Comparison of ENCODE assay signal across 16 cellular contexts in genomic region chr5:177416334-177416733, GRCh38. TPM values are rescaled to one million over a fixed set of nuclear protein-coding genes. Genes with fewer than 3 reads are reported as not detected.
DNase-seq lines count a peak whose midpoint lies in the region; ATAC-seq and TF ChIP-seq lines count a peak whose summit lies in the region.
"Had no signal": no experiment of that assay in that cellular context is flagged by ENCODE, and none has a peak within 500 bp of the region (broad histone marks: within the 10 kb centered on the region; RNA-seq: fewer than 3 reads in every experiment).

No MANE protein-coding gene starts in this region.

- no peak for ATAC-seq in HG02970 (IDR thresholded peaks at IDR 0.05; ENCODE audit: low FRiP score, unreplicated experiment)
- no peak for ATAC-seq in WTC11
- ATAC-seq in HG02588 (IDR thresholded peaks at IDR 0.05; ENCODE audit: unreplicated experiment) = no peak

- peaks cover 44% of the 10 kb centered on the region for H3K27me3 Mint-ChIP-seq in WTC11 (ENCODE audit: low read depth)

- no peaks in the 10 kb centered on the region for H3K36me3 Mint-ChIP-seq in WTC11
- H3K36me3 Mint-ChIP-seq: neural progenitor cell had no signal

- no peak for TF ChIP-seq CTCF in epithelial cell of proximal tubule (conservative IDR thresholded peaks at IDR 0.05; ENCODE audit: low read depth, low read length)
- no peak for TF ChIP-seq CTCF in WTC11 (IDR thresholded peaks at IDR 0.05)

- H3K27ac ChIP-seq in ACC112 (ENCODE audit: low read depth, low read length) = peak overlapping the region; percentile 39; the same call in 1 of the 2 replicates
- H3K27ac ChIP-seq: KMS-11, neural progenitor cell had no signal

- H3K27me3 ChIP-seq in ACC112 (ENCODE audit: insufficient read depth, low read length) = no peaks in the 10 kb centered on the region

- H3K4me1 Mint-ChIP-seq in WTC11 = no peaks in the 10 kb centered on the region

- H3K4me1 ChIP-seq in ACC112 (ENCODE audit: control insufficient read depth, insufficient read depth, low read length, unreplicated experiment) = no peaks in the 10 kb centered on the region
- H3K4me1 ChIP-seq: neural progenitor cell had no signal

- H3K4me3 ChIP-seq in ACC112 (ENCODE audit: low read depth, low read length) (no peak overlapping the region), epithelial cell of proximal tubule (ENCODE audit: low read depth, low read length) (no peak overlapping the region)
- H3K4me3 ChIP-seq: neural progenitor cell had no signal

- H2AFZ ChIP-seq in ACC112 (ENCODE audit: low read length, unreplicated experiment) = no peak overlapping the region
- H2AFZ ChIP-seq: neural progenitor cell had no signal

- no peaks in the 10 kb centered on the region for H3K36me3 ChIP-seq in ACC112 (ENCODE audit: insufficient read depth, low read length)
- H3K36me3 ChIP-seq: neural progenitor cell had no signal

- no peak overlapping the region for H3K27ac Mint-ChIP-seq in WTC11
- H3K27ac Mint-ChIP-seq: neural progenitor cell had no signal

- CTCF ChIA-PET in WTC11 (lab: Charles Lee) = interaction anchor here (0.8 to 3.7 kb wide), 4 partner anchors 13 to 107 kb away, joined by 3 to 32 read pairs (median 8); no protein-coding TSS in a partner anchor

- no peaks in the 10 kb centered on the region for H3K9me3 Mint-ChIP-seq in WTC11
- H3K9me3 Mint-ChIP-seq: neural progenitor cell had no signal

- H3K4me3 Mint-ChIP-seq in WTC11 = no peak overlapping the region
- H3K4me3 Mint-ChIP-seq: neural progenitor cell had no signal

- DNase-seq in NCI-H226 = peak; percentile 41
- peak; percentile 32 for DNase-seq in epithelial cell of proximal tubule (ENCODE audit: low read depth)
- DNase-seq in lung microvascular endothelial cell (ENCODE audit: low read depth in 2 of 2) = peak; percentile 61 to 65
- DNase-seq in WTC11 (ENCODE audit: low spot score) = no peak
- DNase-seq in activated gamma-delta T cell (lab: John Stamatoyannopoulos, UW) = no peak
- DNase-seq: activated CD4-positive, CD25-positive, alpha-beta regulatory T cell; activated T-cell treated with anti-CD3 and anti-CD28 coated beads for 4 hours; glutamatergic neuron; NCI-H187; NCI-H748 treated with DMSO at 0.1 percent for 48 hours; SK-N-SH had no signal

- POLR2A ChIA-PET in WTC11 (lab: Charles Lee) = interaction anchor here (0.7 kb wide), 1 partner anchor 11 kb away, joined by 4 read pairs; no protein-coding TSS in a partner anchor

- no peaks in the 10 kb centered on the region for H3K79me2 ChIP-seq in ACC112 (ENCODE audit: control insufficient read depth, insufficient read depth, low read length, unreplicated experiment)

TF ChIP-seq in WTC11, 78 proteins besides CTCF, POLR2A, EP300 and RAD21 (continues in another document):
- no peak for TF ChIP-seq KAT7 (CRISPR knock-in tag; IDR thresholded peaks at IDR 0.05; ENCODE audit: borderline replicate concordance)
- no peak for TF ChIP-seq NFYB (CRISPR knock-in tag; conservative IDR thresholded peaks at IDR 0.05; ENCODE audit: low read depth)
- no peak for TF ChIP-seq ZBTB21 (CRISPR knock-in tag; IDR thresholded peaks at IDR 0.05; ENCODE audit: borderline replicate concordance)
- TF ChIP-seq ZNF263 (CRISPR knock-in tag; IDR thresholded peaks at IDR 0.05; ENCODE audit: low read depth) = no peak
- TF ChIP-seq ZSCAN18 (CRISPR knock-in tag; IDR thresholded peaks at IDR 0.05) = no peak
- no peak for TF ChIP-seq ZNF532 (CRISPR knock-in tag; IDR thresholded peaks at IDR 0.05; ENCODE audit: borderline replicate concordance)
- no peak for TF ChIP-seq FOXP4 (CRISPR knock-in tag; IDR thresholded peaks at IDR 0.05)
- TF ChIP-seq FOXJ3 (CRISPR knock-in tag; IDR thresholded peaks at IDR 0.05; ENCODE audit: borderline replicate concordance) = no peak
- TF ChIP-seq TEAD4 (CRISPR knock-in tag; IDR thresholded peaks at IDR 0.05) = no peak
- no peak for TF ChIP-seq ZNF138 (CRISPR knock-in tag; conservative IDR thresholded peaks at IDR 0.05)
- TF ChIP-seq USF1 (CRISPR knock-in tag; IDR thresholded peaks at IDR 0.05) = no peak
- no peak for TF ChIP-seq USF2 (CRISPR knock-in tag; IDR thresholded peaks at IDR 0.05)
- TF ChIP-seq OVOL2 (CRISPR knock-in tag; IDR thresholded peaks at IDR 0.05; ENCODE audit: borderline replicate concordance) = no peak

RNA-seq across cellular contexts. Expression of gene F12, which starts 7.0 kb away (rescaled TPM):
- total RNA-seq in epithelial cell of proximal tubule = 9.2 and 12.9 TPM in 2 replicates
- total RNA-seq in lung microvascular endothelial cell = 0.40 and 0.44 TPM in 2 replicates
- 10.0 to 12.8 TPM (median 12.1 TPM) in 3 replicates for total RNA-seq in WTC11 (2021)

RNA-seq across cellular contexts. Expression of gene GRK6, which starts 10.1 kb away (rescaled TPM):
- total RNA-seq in epithelial cell of proximal tubule (66.5 and 95.8 TPM in 2 replicates), lung microvascular endothelial cell (11.3 and 14.7 TPM in 2 replicates), WTC11 (2021) (60.7 to 69.2 TPM (median 61.7 TPM) in 3 replicates)

RNA-seq across cellular contexts. Expression of gene PFN3, which starts 15.9 kb away (rescaled TPM):
- total RNA-seq in epithelial cell of proximal tubule (not detected in 2 replicates), lung microvascular endothelial cell (not detected in 2 replicates), WTC11 (2021) (0.48 TPM in 1 of 3 replicates, not detected in the others)

RNA-seq across cellular contexts. Expression of gene PRR7, which starts 30.3 kb away (rescaled TPM):
- total RNA-seq in epithelial cell of proximal tubule (28.4 and 30.9 TPM in 2 replicates), lung microvascular endothelial cell (1.2 and 2.2 TPM in 2 replicates), WTC11 (2021) (13.1 to 14.7 TPM (median 14.6 TPM) in 3 replicates)

RNA-seq across cellular contexts. Expression of gene SLC34A1, which starts 32.1 kb away (rescaled TPM):
- total RNA-seq in epithelial cell of proximal tubule (not detected in 2 replicates), lung microvascular endothelial cell (not detected in 2 replicates), WTC11 (2021) (not detected in 3 replicates)

Comparison
In these comparisons a context has a peak if more than half of its experiments do, and no peak if none do; other contexts are left out.
1. DNase-seq: peak in NCI-H226 (single experiment), epithelial cell of proximal tubule (single experiment) and lung microvascular endothelial cell (2 of 2); none in WTC11 (single experiment) and activated gamma-delta T cell (single experiment).